23 cellular contexts compared by ENCODE assay signal in the genomic region with DNA sequence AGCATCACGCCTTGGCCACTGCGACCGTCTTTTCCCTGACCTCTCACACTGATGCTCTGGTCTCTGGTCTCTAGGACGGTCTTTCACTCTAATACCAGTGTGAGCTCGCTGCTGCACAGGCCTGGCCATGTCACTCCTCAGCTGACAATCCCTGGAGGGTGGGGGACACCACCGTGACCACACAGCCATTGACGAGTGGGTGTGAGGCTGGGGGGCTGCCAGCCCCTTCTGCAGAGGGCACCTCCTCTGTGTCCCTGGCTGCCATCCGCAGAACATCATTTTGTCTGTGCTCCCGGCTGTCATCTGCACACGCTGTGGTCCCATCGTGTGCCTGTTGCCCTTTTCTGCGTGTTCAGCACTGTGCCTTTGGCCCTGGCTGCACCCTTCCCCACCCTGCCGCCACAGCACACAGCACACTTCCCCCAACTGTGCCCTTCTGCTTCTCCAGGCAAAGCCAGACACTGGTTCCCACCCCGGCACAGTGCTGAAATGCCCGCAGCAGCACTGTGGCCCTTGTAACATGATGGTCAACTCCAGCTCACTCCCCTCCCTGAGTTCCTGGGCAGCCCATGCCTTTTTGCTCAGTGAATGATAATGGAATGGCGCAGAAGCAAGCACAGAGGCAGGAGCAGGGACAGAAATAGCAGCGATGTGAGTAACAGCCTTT. TPM values are rescaled to one million over a fixed set of nuclear protein-coding genes. Genes with fewer than 3 reads are reported as not detected.
A peak's percentile ranks its signal among the peaks of the same experiment; 100 is the strongest.
DNase-seq lines count a peak whose midpoint lies in the region; ATAC-seq, FAIRE-seq and TF ChIP-seq lines count a peak whose summit lies in the region.
"Had no signal": no experiment of that assay in that cellular context is flagged by ENCODE, and none has a peak within 500 bp of the region (broad histone marks: within the 10 kb centered on the region; RNA-seq: fewer than 3 reads in every experiment).

No MANE protein-coding gene starts in this region.

- H3K4me1 Mint-ChIP-seq in activated CD4-positive, alpha-beta T cell treated with anti-CD3 and anti-CD28 coated beads, Interleukin-2, amount 10 ng/mL, durations not matched to agents 24 days and 14 days, result peaks cover 36% of the 10 kb centered on the region
- H3K4me1 Mint-ChIP-seq in astrocyte (ENCODE audit: low read depth, unreplicated experiment), result peaks cover 3% of the 10 kb centered on the region
- peaks cover 39% of the 10 kb centered on the region for H3K4me1 Mint-ChIP-seq in nephron progenitor cell

- H3K79me2 ChIP-seq in astrocyte (ENCODE audit: insufficient read depth, low read length), result no peaks in the 10 kb centered on the region

- H3K9me3 ChIP-seq in BLaER1 (no peaks in the 10 kb centered on the region), astrocyte (ENCODE audit: insufficient read depth, low read depth, low read length) (no peaks in the 10 kb centered on the region), gastrocnemius medialis (no peaks in the 10 kb centered on the region)
- H3K9me3 ChIP-seq: SJCRH30, uterus had no signal

- H3K4me3 ChIP-seq in BLaER1, result no peak overlapping the region
- H3K4me3 ChIP-seq in astrocyte (ENCODE audit: insufficient read depth, low read depth, low read length), result no peak overlapping the region
- H3K4me3 ChIP-seq in gastrocnemius medialis, result no peak overlapping the region
- H3K4me3 ChIP-seq: SJCRH30, uterus had no signal

- H3K4me1 ChIP-seq in BLaER1 (peaks cover 39% of the 10 kb centered on the region), astrocyte (ENCODE audit: insufficient read depth, low read length) (peaks cover 5% of the 10 kb centered on the region), gastrocnemius medialis (peaks cover 14 to 20% of the 10 kb centered on the region in 2 donors)
- H3K4me1 ChIP-seq: uterus had no signal

- ATAC-seq in gastrocnemius medialis (no peak), GM21619 (IDR thresholded peaks at IDR 0.05; ENCODE audit: unreplicated experiment) (no peak)
- ATAC-seq: activated CD4-positive, CD25-positive, alpha-beta regulatory T cell treated with anti-CD3 and anti-CD28 coated beads, Interleukin-2, amount 50 U/mL, for 24 hours had no signal

- no peak overlapping the region for H3K27ac Mint-ChIP-seq in activated CD4-positive, alpha-beta T cell treated with anti-CD3 and anti-CD28 coated beads, Interleukin-2, amount 10 ng/mL, durations not matched to agents 24 days and 14 days
- H3K27ac Mint-ChIP-seq in astrocyte (ENCODE audit: unreplicated experiment) (peak overlapping the region; percentile 53), nephron progenitor cell (peak overlapping the region; percentile 68)

- no peak for TF ChIP-seq POLR2A in gastrocnemius medialis (IDR thresholded peaks at IDR 0.05)

- intact Hi-C loops in activated CD4-positive, alpha-beta T cell treated with anti-CD3 and anti-CD28 coated beads, Interleukin-2, amount 10 ng/mL, durations not matched to agents 24 days and 14 days (cut with micrococcal nuclease), result loop anchor here (10.0 kb wide), 1 partner anchor 301 kb away; the partner anchor contains the start of gene EPB41L5
- intact Hi-C loops in gastrocnemius medialis (cut with DNase I; ENCODE audit: low total_unique reads), result loop anchor here (10.0 kb wide), 1 partner anchor 301 kb away; the partner anchor contains the start of gene EPB41L5

- H3K36me3 Mint-ChIP-seq in activated CD4-positive, alpha-beta T cell treated with anti-CD3 and anti-CD28 coated beads, Interleukin-2, amount 10 ng/mL, durations not matched to agents 24 days and 14 days (ENCODE audit: low read depth), result no peaks in the 10 kb centered on the region
- H3K36me3 Mint-ChIP-seq in astrocyte (ENCODE audit: low read depth, unreplicated experiment), result no peaks in the 10 kb centered on the region
- no peaks in the 10 kb centered on the region for H3K36me3 Mint-ChIP-seq in nephron progenitor cell (ENCODE audit: low read depth)
- H3K36me3 Mint-ChIP-seq: CD8-positive, alpha-beta memory T cell had no signal

- no peak overlapping the region for H3K9ac ChIP-seq in BLaER1
- H3K9ac ChIP-seq in astrocyte (ENCODE audit: low read length), result no peak overlapping the region

- DNase-seq in activated CD4-positive, alpha-beta T cell treated with anti-CD3 and anti-CD28 coated beads, Interleukin-2, amount 10 ng/mL, durations not matched to agents 24 days and 14 days, result no peak
- DNase-seq in activated CD4-positive, alpha-beta T cell treated with anti-CD3 and anti-CD28 coated beads, Interleukin-2, amount 50 U/mL, for 4 hours, result no peak
- no peak for DNase-seq in astrocyte (ENCODE audit: low read depth)
- no peak for DNase-seq in nephron progenitor cell
- DNase-seq in gastrocnemius medialis, result no peak
- DNase-seq in SW 1271 (lab: John Stamatoyannopoulos, UW), result no peak
- DNase-seq: 8988T; midbrain; MV-4-11; NCI-H1436 treated with DMSO at 0.1 percent for 48 hours; NCI-H748 treated with DMSO at 0.1 percent for 48 hours; stimulated activated naive CD4-positive, alpha-beta T cell treated with Interleukin-2 at 50 U/mL for 16 hours had no signal

- no peaks in the 10 kb centered on the region for H4K20me1 ChIP-seq in BLaER1
- H4K20me1 ChIP-seq in astrocyte (ENCODE audit: insufficient read depth, low read length), result no peaks in the 10 kb centered on the region

- no peaks in the 10 kb centered on the region for H3K9me3 Mint-ChIP-seq in activated CD4-positive, alpha-beta T cell treated with anti-CD3 and anti-CD28 coated beads, Interleukin-2, amount 10 ng/mL, durations not matched to agents 24 days and 14 days
- H3K9me3 Mint-ChIP-seq in astrocyte (ENCODE audit: unreplicated experiment) (no peaks in the 10 kb centered on the region), nephron progenitor cell (no peaks in the 10 kb centered on the region)
- H3K9me3 Mint-ChIP-seq: activated CD4-positive, alpha-beta memory T cell treated with anti-CD3 and anti-CD28 coated beads, Interleukin-2, amount 10 ng/mL, durations not matched to agents 7 days and 5 days; CD8-positive, alpha-beta memory T cell; neural crest cell had no signal

- H3K4me3 Mint-ChIP-seq in activated CD4-positive, alpha-beta T cell treated with anti-CD3 and anti-CD28 coated beads, Interleukin-2, amount 10 ng/mL, durations not matched to agents 24 days and 14 days, result peak overlapping the region; percentile 80
- no peak overlapping the region for H3K4me3 Mint-ChIP-seq in astrocyte (ENCODE audit: unreplicated experiment)
- H3K4me3 Mint-ChIP-seq in nephron progenitor cell, result no peak overlapping the region
- H3K4me3 Mint-ChIP-seq: activated CD4-positive, alpha-beta memory T cell treated with anti-CD3 and anti-CD28 coated beads, Interleukin-2, amount 10 ng/mL, durations not matched to agents 7 days and 5 days; neural crest cell had no signal

- in situ Hi-C loops in gastrocnemius medialis (cut with MboI; ENCODE audit: low sequenced_read_pairs in 4 of 4), result loop anchor here in 1 of 4 donors (25.0 kb wide), 1 partner anchor 203 kb away; no protein-coding TSS in a partner anchor

- H2AFZ ChIP-seq in astrocyte (ENCODE audit: low read depth, low read length), result no peak overlapping the region

- no peaks in the 10 kb centered on the region for H3K27me3 Mint-ChIP-seq in activated CD4-positive, alpha-beta T cell treated with anti-CD3 and anti-CD28 coated beads, Interleukin-2, amount 10 ng/mL, durations not matched to agents 24 days and 14 days
- peaks cover 72% of the 10 kb centered on the region for H3K27me3 Mint-ChIP-seq in astrocyte (ENCODE audit: low read depth, unreplicated experiment)
- H3K27me3 Mint-ChIP-seq in nephron progenitor cell (ENCODE audit: low read depth, poor library complexity), result peaks cover 71% of the 10 kb centered on the region

- H3K27ac ChIP-seq in BLaER1, result no peak overlapping the region
- no peak overlapping the region for H3K27ac ChIP-seq in astrocyte (ENCODE audit: low read depth, low read length)
- no peak overlapping the region for H3K27ac ChIP-seq in gastrocnemius medialis
- H3K27ac ChIP-seq: epithelial cell of prostate, SJCRH30, uterus had no signal

- H3K36me3 ChIP-seq in BLaER1, result no peaks in the 10 kb centered on the region
- H3K36me3 ChIP-seq in astrocyte (ENCODE audit: insufficient read depth, low read length), result no peaks in the 10 kb centered on the region
- no peaks in the 10 kb centered on the region for H3K36me3 ChIP-seq in gastrocnemius medialis
- H3K36me3 ChIP-seq: SJCRH30, uterus had no signal

- H3K27me3 ChIP-seq in BLaER1 (peaks cover 6% of the 10 kb centered on the region; the same call in 1 of the 2 replicates), astrocyte (ENCODE audit: insufficient read depth, low read length) (peaks cover 5% of the 10 kb centered on the region), gastrocnemius medialis (no peaks in the 10 kb centered on the region)
- H3K27me3 ChIP-seq: uterus had no signal

- H3K4me2 ChIP-seq in BLaER1 (peak overlapping the region; percentile 69; the same call in 1 of the 2 replicates), astrocyte (ENCODE audit: low read length) (no peak overlapping the region)

- TF ChIP-seq CTCF in astrocyte (IDR thresholded peaks at IDR 0.05; ENCODE audit: insufficient read depth, low read depth, low read length) (no peak), nephron progenitor cell (IDR thresholded peaks at IDR 0.05) (no peak), gastrocnemius medialis (IDR thresholded peaks at IDR 0.05 in 4 of 5, conservative IDR thresholded peaks at IDR 0.05 in 1 of 5) (no peak)

- no peak for FAIRE-seq in astrocyte (lab: Jason Lieb, UNC)
- FAIRE-seq: keratinocyte, TTC549 had no signal

RNA-seq across cellular contexts. Expression of gene INHBB, which starts 30.4 kb away (rescaled TPM):
- not detected in 2 replicates for total RNA-seq in activated CD4-positive, alpha-beta T cell treated with anti-CD3 and anti-CD28 coated beads, Interleukin-2, amount 10 ng/mL, durations not matched to agents 24 days and 14 days
- total RNA-seq in astrocyte (7.1 and 19.8 TPM in 2 replicates), gastrocnemius medialis (10 to 100 TPM in 3 of 4 donors, 1 to 10 TPM in 1; 3.1 to 23.8 (median 13.7) TPM)
- total RNA-seq: activated CD4-positive, alpha-beta memory T cell treated with anti-CD3 and anti-CD28 coated beads, Interleukin-2, amount 10 ng/mL, durations not matched to agents 7 days and 5 days; CD8-positive, alpha-beta memory T cell; SJCRH30 had no signal
